ENCODE assay signal across 8 cellular contexts in the genomic region with DNA sequence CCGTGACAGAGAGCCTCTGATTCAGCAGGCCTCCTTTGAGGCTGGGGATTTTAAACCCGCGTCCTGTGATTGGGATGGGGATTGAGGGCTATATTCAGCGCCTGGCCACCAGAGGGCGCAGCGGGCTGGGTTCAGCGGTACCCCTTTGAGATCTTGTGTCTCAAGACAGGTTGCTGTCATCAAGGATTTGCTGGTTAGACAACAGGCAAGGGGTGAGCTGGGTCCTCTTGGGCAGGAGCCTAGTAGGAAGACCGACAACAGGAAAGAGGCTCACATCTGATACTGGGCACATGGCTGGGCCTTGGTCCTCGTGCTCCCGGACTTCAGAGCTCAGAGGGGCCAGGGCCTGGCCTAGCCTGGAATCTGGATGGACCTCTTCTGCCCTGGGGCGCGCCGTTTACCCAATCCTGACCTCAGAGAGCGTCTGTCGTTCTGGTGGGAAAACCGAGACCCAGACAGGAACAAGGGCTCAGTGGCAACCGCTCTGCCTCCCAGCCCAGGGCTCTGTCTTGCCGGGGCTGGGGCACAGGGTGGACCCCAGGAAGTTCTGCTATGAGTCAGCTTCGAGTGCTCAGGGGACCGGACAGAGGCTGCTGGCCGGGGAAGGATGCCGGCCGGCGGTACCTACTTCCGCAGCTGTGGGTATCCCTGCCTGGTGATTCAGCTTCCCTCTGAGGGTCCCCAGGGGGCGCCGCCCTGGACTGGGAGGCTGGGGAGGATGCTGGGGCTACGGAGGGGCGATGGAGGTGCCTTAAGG. TPM values are rescaled to one million over a fixed set of nuclear protein-coding genes. Genes with fewer than 3 reads are reported as not detected.
DNase-seq lines count a peak whose midpoint lies in the region; ATAC-seq lines count a peak whose summit lies in the region.

No MANE protein-coding gene starts in this region.

- H3K27ac ChIP-seq in muscle layer of colon (ENCODE audit: low read depth, low read length) = peak overlapping the region; percentile 94

- no peaks in the 10 kb centered on the region for H3K36me3 ChIP-seq in muscle layer of colon (ENCODE audit: insufficient read depth, low read length)

- ATAC-seq in GM21447 (IDR thresholded peaks at IDR 0.05; ENCODE audit: unreplicated experiment) (peak; percentile 56), esophagus mucosa (peak; percentile 81)

- DNase-seq in DMS 273 treated with DMSO at 0.1 percent for 48 hours (lab: John Stamatoyannopoulos, UW) = peak; percentile 53
- peak; percentile 91 for DNase-seq in HuH-7.5 (ENCODE audit: low spot score)
- peak; percentile 52 for DNase-seq in OCI-M2 (lab: John Stamatoyannopoulos, UW; ENCODE audit: unreplicated experiment)
- DNase-seq in activated T-cell treated with anti-CD3 and anti-CD28 coated beads, Interleukin-2, amount 50 U/mL, for 1 hour = peak; percentile 93
- DNase-seq in stimulated activated CD8-positive, alpha-beta memory T cell treated with anti-CD3 and anti-CD28 coated beads, Interleukin-4, amount 100 ng/mL, for 48 hours = peak; percentile 96

- H3K27me3 ChIP-seq in muscle layer of colon (ENCODE audit: control insufficient read depth in 1 of 2, insufficient read depth in 2 of 2, low read length in 2 of 2) = no peaks in the 10 kb centered on the region

- H3K4me3 ChIP-seq in muscle layer of colon (ENCODE audit: low read depth in 1 of 2, low read length in 2 of 2) = peak overlapping the region; percentile 1 to 45

- peak overlapping the region; percentile 49 for H3K9ac ChIP-seq in muscle layer of colon (ENCODE audit: low read length)

- no peaks in the 10 kb centered on the region for H3K9me3 ChIP-seq in muscle layer of colon (ENCODE audit: low read length)

- peaks cover 26% of the 10 kb centered on the region for H3K4me1 ChIP-seq in muscle layer of colon (ENCODE audit: insufficient read depth, low read length)

RNA-seq across cellular contexts. Expression of gene SLC35E4, which starts 0.9 kb away (rescaled TPM):
- 2.0 TPM for total RNA-seq in esophagus mucosa

RNA-seq across cellular contexts. Expression of gene TCN2, which starts 27.7 kb away (rescaled TPM):
- total RNA-seq in esophagus mucosa = 3.5 TPM

RNA-seq across cellular contexts. Expression of gene DUSP18, which starts 33.0 kb away (rescaled TPM):
- 10.4 TPM for total RNA-seq in esophagus mucosa

RNA-seq across cellular contexts. Expression of gene PES1, which starts 42.9 kb away (rescaled TPM):
- 55.8 TPM for total RNA-seq in esophagus mucosa

Comparison
In these comparisons a context has a peak if more than half of its experiments do, and no peak if none do; other contexts are left out.
1. Peak in every context shown above with its lines: DNase-seq, ATAC-seq, H3K4me3 ChIP-seq and H3K27ac ChIP-seq.